ENCODE assay signal across 10 cellular contexts in the genomic region with DNA sequence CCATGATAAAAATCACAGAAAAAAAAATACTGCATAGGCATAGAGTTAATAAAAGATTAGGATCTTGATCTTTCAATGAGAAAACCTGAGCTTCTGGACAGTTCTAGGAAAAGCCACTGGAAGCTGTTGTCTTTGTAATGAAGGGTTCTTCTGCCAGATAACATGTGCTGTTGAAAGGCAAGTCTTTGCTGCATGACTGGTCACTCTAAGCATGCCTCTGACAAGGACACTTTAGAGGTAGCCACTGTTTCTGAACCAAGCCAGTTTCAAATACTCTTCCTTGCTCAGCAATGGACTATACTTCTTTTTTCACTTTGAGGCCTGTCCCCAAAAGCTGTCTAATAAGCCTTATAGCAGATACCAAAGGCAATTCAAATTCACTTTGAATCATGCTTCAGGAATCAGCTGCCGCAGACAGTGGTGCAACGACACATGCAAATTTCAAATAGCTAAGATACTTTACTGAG.
DNase-seq lines count a peak whose midpoint lies in the region; ATAC-seq and TF ChIP-seq lines count a peak whose summit lies in the region.
"Had no signal": no experiment of that assay in that cellular context is flagged by ENCODE, and none has a peak within 500 bp of the region (broad histone marks: within the 10 kb centered on the region; RNA-seq: fewer than 3 reads in every experiment).

No MANE protein-coding gene starts in this region.

- no peaks in the 10 kb centered on the region for H4K20me1 ChIP-seq in OCI-LY1 (ENCODE audit: insufficient read depth, low read length)

- no peak overlapping the region for H3K23ac ChIP-seq in neuronal stem cell (ENCODE audit: low read depth, low read length, poor library complexity)

- no peak for ATAC-seq in GM18520 (IDR thresholded peaks at IDR 0.05; ENCODE audit: unreplicated experiment)
- no peak for ATAC-seq in HG03097 (IDR thresholded peaks at IDR 0.05; ENCODE audit: low FRiP score, unreplicated experiment)

- no peaks in the 10 kb centered on the region for H3K79me2 ChIP-seq in OCI-LY1 (ENCODE audit: insufficient read depth, low read length)

- no peak overlapping the region for H4K8ac ChIP-seq in neuronal stem cell (ENCODE audit: low read depth, low read length)

- intact Hi-C loops in vagina (cut with DNase I) = no loop called here

- in situ Hi-C loops in G401 (cut with HindIII; ENCODE audit: low sequenced_read_pairs) = no loop called here

- no peaks in the 10 kb centered on the region for H3K27me3 ChIP-seq in OCI-LY1 (ENCODE audit: insufficient read depth, low read length)
- H3K27me3 ChIP-seq in neuronal stem cell (ENCODE audit: control insufficient read depth in 3 of 3, insufficient read depth in 3 of 3, low read depth in 1 of 3, low read length in 3 of 3) = no peaks in the 10 kb centered on the region
- no peaks in the 10 kb centered on the region for H3K27me3 ChIP-seq in vagina
- no peaks in the 10 kb centered on the region for H3K27me3 ChIP-seq in MG63
- H3K27me3 ChIP-seq: tibial artery had no signal

- H3K4ac ChIP-seq in neuronal stem cell (ENCODE audit: low read length) = no peak overlapping the region

- TF ChIP-seq CTCF in OCI-LY1 (IDR thresholded peaks at IDR 0.05; ENCODE audit: low read length) = no peak
- TF ChIP-seq CTCF in fibroblast of pulmonary artery (IDR thresholded peaks at IDR 0.05; ENCODE audit: low read length, missing control alignments) = no peak
- no peak for TF ChIP-seq CTCF in vagina (IDR thresholded peaks at IDR 0.05)

- no peaks in the 10 kb centered on the region for H3F3A ChIP-seq in OCI-LY1 (ENCODE audit: insufficient read depth, low read length)

- H3K9ac ChIP-seq in OCI-LY1 (ENCODE audit: low read length) (no peak overlapping the region; the same call in 1 of the 2 replicates), neuronal stem cell (ENCODE audit: low read depth, low read length, poor library complexity) (no peak overlapping the region)

- H4K91ac ChIP-seq in neuronal stem cell (ENCODE audit: low read depth, low read length, poor library complexity) = no peak overlapping the region

- H3K27ac ChIP-seq in OCI-LY1 (ENCODE audit: low read depth, low read length, poor library complexity, severe bottlenecking) = peak overlapping the region; percentile 4
- H3K27ac ChIP-seq in neuronal stem cell (replicated peaks; ENCODE audit: low read length) = no peak overlapping the region
- H3K27ac ChIP-seq in vagina = no peak overlapping the region
- H3K27ac ChIP-seq: tibial artery had no signal

- no CpG with 5 or more reads among the region's 2 CpGs for WGBS in neuronal stem cell (ENCODE audit: extremely low coverage in 2 of 2, insufficient read length in 2 of 2, insufficient replicate concordance in 1 of 2), 2 donors

- no peak overlapping the region for H3K4me3 ChIP-seq in OCI-LY1 (ENCODE audit: low read depth, low read length, poor library complexity, severe bottlenecking)
- H3K4me3 ChIP-seq in fibroblast of pulmonary artery (replicated peaks; ENCODE audit: low read depth, low read length) = no peak overlapping the region
- no peak overlapping the region for H3K4me3 ChIP-seq in neuronal stem cell (ENCODE audit: low read length in 2 of 2)
- H3K4me3 ChIP-seq in vagina = no peak overlapping the region
- no peak overlapping the region for H3K4me3 ChIP-seq in MG63
- H3K4me3 ChIP-seq: tibial artery had no signal

- H2BK120ac ChIP-seq in neuronal stem cell (ENCODE audit: low read depth, low read length) = no peak overlapping the region

- H3K14ac ChIP-seq in neuronal stem cell (ENCODE audit: low read length) = no peak overlapping the region

- TF ChIP-seq POLR2A in vagina (IDR thresholded peaks at IDR 0.05) = no peak

- no peak overlapping the region for H2BK15ac ChIP-seq in neuronal stem cell (ENCODE audit: low read length)

- H3K4me1 ChIP-seq in OCI-LY1 (ENCODE audit: insufficient read depth, low read length, severe bottlenecking) (peaks cover 26% of the 10 kb centered on the region), neuronal stem cell (ENCODE audit: control insufficient read depth in 2 of 2, insufficient read depth in 1 of 2, low read depth in 1 of 2, low read length in 2 of 2) (peaks cover 7 to 9% of the 10 kb centered on the region in 2 donors), vagina (peaks cover 20% of the 10 kb centered on the region)

- peak; percentile 92 for DNase-seq in G401 (ENCODE audit: low spot score)
- peak; percentile 65 for DNase-seq in fibroblast of pulmonary artery (ENCODE audit: low read depth)
- no peak for DNase-seq in neuronal stem cell (ENCODE audit: low spot score)
- no peak for DNase-seq in vagina (ENCODE audit: extremely low spot score in 2 of 2)
- DNase-seq in MG63 = no peak
- DNase-seq: DMS 273 treated with DMSO at 0.1 percent for 48 hours, tibial artery had no signal

- H2BK5ac ChIP-seq in neuronal stem cell (ENCODE audit: low read length) = no peak overlapping the region

- no peak overlapping the region for H2AK5ac ChIP-seq in neuronal stem cell (ENCODE audit: low read depth, low read length)

- H3K18ac ChIP-seq in neuronal stem cell (ENCODE audit: low read length) = no peak overlapping the region

- H3K9me2 ChIP-seq in OCI-LY1 (ENCODE audit: low read depth, low read length) = no peaks in the 10 kb centered on the region

- H2BK12ac ChIP-seq in neuronal stem cell (ENCODE audit: low read length) = no peak overlapping the region

- no peak overlapping the region for H2AFZ ChIP-seq in OCI-LY1 (ENCODE audit: low read length)
- H2AFZ ChIP-seq in neuronal stem cell (ENCODE audit: low read length) = peak overlapping the region; percentile 10

- H3K9me3 ChIP-seq in OCI-LY1 (ENCODE audit: low read length) (no peaks in the 10 kb centered on the region), neuronal stem cell (replicated peaks in 1 of 2; ENCODE audit: control insufficient read depth in 2 of 2, insufficient read depth in 1 of 2, low read depth in 1 of 2, low read length in 2 of 2) (peaks cover 0 to 7% of the 10 kb centered on the region in 2 donors), vagina (no peaks in the 10 kb centered on the region), MG63 (no peaks in the 10 kb centered on the region)
- H3K9me3 ChIP-seq: tibial artery had no signal

- no peaks in the 10 kb centered on the region for H3K79me1 ChIP-seq in neuronal stem cell (ENCODE audit: low read depth, low read length)

- peak overlapping the region; percentile 22; the same call in 1 of the 2 replicates for H3K4me2 ChIP-seq in OCI-LY1 (ENCODE audit: low read length)
- no peak overlapping the region for H3K4me2 ChIP-seq in neuronal stem cell (ENCODE audit: insufficient read depth, low read length, poor library complexity, severe bottlenecking)

- H3K36me3 ChIP-seq in OCI-LY1 (ENCODE audit: insufficient read depth, low read length) (no peaks in the 10 kb centered on the region), neuronal stem cell (replicated peaks in 1 of 2; ENCODE audit: control insufficient read depth in 2 of 2, insufficient read depth in 2 of 2, low read length in 2 of 2) (no peaks in the 10 kb centered on the region), vagina (no peaks in the 10 kb centered on the region), MG63 (no peaks in the 10 kb centered on the region)
- H3K36me3 ChIP-seq: tibial artery had no signal

Comparison
In these comparisons a context has a peak if more than half of its experiments do, and no peak if none do; other contexts are left out.
1. DNase-seq: peak in G401 (single experiment) and fibroblast of pulmonary artery (single experiment); none in neuronal stem cell (single experiment), vagina (0 of 2) and MG63 (single experiment).